ENCODE assay signal across 8 cellular contexts in genomic region chr15:90266485-90266884, GRCh38. TPM values are rescaled to one million over a fixed set of nuclear protein-coding genes. Genes with fewer than 3 reads are reported as not detected.
A peak's percentile ranks its signal among the peaks of the same experiment; 100 is the strongest.
DNase-seq lines count a peak whose midpoint lies in the region; ATAC-seq, FAIRE-seq and TF ChIP-seq lines count a peak whose summit lies in the region.

No MANE protein-coding gene starts in this region.

- no peaks in the 10 kb centered on the region for H3K27me3 ChIP-seq in CD4-positive, CD25-positive, alpha-beta regulatory T cell (ENCODE audit: control insufficient read depth, insufficient read depth, low read length)
- H3K27me3 ChIP-seq in right lobe of liver: no peaks in the 10 kb centered on the region
- no peaks in the 10 kb centered on the region for H3K27me3 ChIP-seq in suprapubic skin

- peaks cover 24% of the 10 kb centered on the region for H3K36me3 ChIP-seq in CD4-positive, CD25-positive, alpha-beta regulatory T cell (ENCODE audit: control insufficient read depth, insufficient read depth, low read length)
- H3K36me3 ChIP-seq in right lobe of liver (peaks cover 0 to 28% (median 9%) of the 10 kb centered on the region in 4 donors), suprapubic skin (peaks cover 19% of the 10 kb centered on the region)

- TF ChIP-seq CTCF in NB4 (IDR thresholded peaks at IDR 0.05; ENCODE audit: low read depth, low read length) (no peak), astrocyte of the spinal cord (IDR thresholded peaks at IDR 0.05; ENCODE audit: low read depth, low read length) (no peak), right lobe of liver (IDR thresholded peaks at IDR 0.05) (no peak), suprapubic skin (IDR thresholded peaks at IDR 0.05) (no peak)

- TF ChIP-seq POLR2A in NB4 (IDR thresholded peaks at IDR 0.05; ENCODE audit: extremely low read depth, insufficient read length) (no peak), right lobe of liver (IDR thresholded peaks at IDR 0.05) (no peak), suprapubic skin (IDR thresholded peaks at IDR 0.05) (no peak), GM12892 (IDR thresholded peaks at IDR 0.05; ENCODE audit: low read depth, low read length) (no peak)

- no peaks in the 10 kb centered on the region for H3K27me3 Mint-ChIP-seq in CD4-positive, CD25-positive, alpha-beta regulatory T cell

- H3K4me1 ChIP-seq in CD4-positive, CD25-positive, alpha-beta regulatory T cell (ENCODE audit: control insufficient read depth, insufficient read depth, low read length, poor library complexity, severe bottlenecking): peaks cover 67% of the 10 kb centered on the region
- H3K4me1 ChIP-seq in right lobe of liver (peaks cover 0 to 29% (median 15%) of the 10 kb centered on the region in 4 donors), suprapubic skin (peaks cover 58% of the 10 kb centered on the region)

- no peak for ATAC-seq in CD4-positive, CD25-positive, alpha-beta regulatory T cell (ENCODE audit: low read depth in 2 of 2)
- ATAC-seq in right lobe of liver: no peak

- peaks cover 25 to 73% (median 47%) of the 10 kb centered on the region in 4 donors for H3K4me1 Mint-ChIP-seq in CD4-positive, CD25-positive, alpha-beta regulatory T cell

- peak overlapping the region; percentile 96 to 99 (median 97) for H3K4me3 Mint-ChIP-seq in CD4-positive, CD25-positive, alpha-beta regulatory T cell

- peak overlapping the region; percentile 90 for H3K4me3 ChIP-seq in CD4-positive, CD25-positive, alpha-beta regulatory T cell (ENCODE audit: low read depth, low read length)
- H3K4me3 ChIP-seq in NB4 (ENCODE audit: low read depth, low read length) (peak overlapping the region; percentile 97), astrocyte of the spinal cord (ENCODE audit: low read depth, low read length) (peak overlapping the region; percentile 91), right lobe of liver (peak overlapping the region; percentile 70 to 98 (median 83)), suprapubic skin (peak overlapping the region; percentile 84)

- intact Hi-C loops in right lobe of liver (cut with DNase I): no loop called here

- in situ Hi-C loops in astrocyte of the spinal cord (cut with HindIII; ENCODE audit: low sequenced_read_pairs): no loop called here

- 18% methylated on average over 15 of the region's 15 CpGs for WGBS in right lobe of liver (ENCODE audit: insufficient coverage, low coverage, low lambda C conversion rate, missing lambda C conversion rate)
- 6% methylated on average over 15 of the region's 15 CpGs for WGBS in suprapubic skin

- H3K27ac Mint-ChIP-seq in CD4-positive, CD25-positive, alpha-beta regulatory T cell: peak overlapping the region; percentile 98 to 99 (median 99)

- peaks cover 31% of the 10 kb centered on the region for H3K36me3 Mint-ChIP-seq in CD4-positive, CD25-positive, alpha-beta regulatory T cell

- no peak for TF ChIP-seq EP300 in suprapubic skin (IDR thresholded peaks at IDR 0.05)

- peak in 2 of 3 donors; percentile 15 to 19 for DNase-seq in CD4-positive, CD25-positive, alpha-beta regulatory T cell
- DNase-seq in NB4 (ENCODE audit: low read depth) (peak; percentile 31), astrocyte of the spinal cord (ENCODE audit: low read depth, low spot score) (no peak), right lobe of liver (peak in 1 of 3 donors; percentile 28), suprapubic skin (ENCODE audit: low spot score in 2 of 2) (no peak), NK-92 (lab: John Stamatoyannopoulos, UW; ENCODE audit: unreplicated experiment) (no peak), GM12892 (ENCODE audit: insufficient read length) (no peak), amniotic stem cell (lab: John Stamatoyannopoulos, UW) (no peak)

- no peaks in the 10 kb centered on the region for H3K9me3 ChIP-seq in CD4-positive, CD25-positive, alpha-beta regulatory T cell (ENCODE audit: control insufficient read depth in 2 of 2, low read length in 2 of 2)
- no peaks in the 10 kb centered on the region for H3K9me3 ChIP-seq in right lobe of liver
- H3K9me3 ChIP-seq in suprapubic skin: no peaks in the 10 kb centered on the region

- no peak for FAIRE-seq in GM12892 (lab: Jason Lieb, UNC)

- no peaks in the 10 kb centered on the region for H3K9me3 Mint-ChIP-seq in CD4-positive, CD25-positive, alpha-beta regulatory T cell

- H3K27ac ChIP-seq in CD4-positive, CD25-positive, alpha-beta regulatory T cell (ENCODE audit: insufficient read depth, low read length, poor library complexity, severe bottlenecking): peak overlapping the region; percentile 98
- H3K27ac ChIP-seq in right lobe of liver (peak overlapping the region; percentile 82 to 95 (median 86)), suprapubic skin (peak overlapping the region; percentile 99)

RNA-seq across cellular contexts. Expression of gene NGRN, which starts 1.0 kb away (rescaled TPM):
- 46.6 TPM for total RNA-seq in CD4-positive, CD25-positive, alpha-beta regulatory T cell
- 10 to 100 TPM; 39.0 to 54.1 (median 47.2) TPM for polyA plus RNA-seq in CD4-positive, CD25-positive, alpha-beta regulatory T cell
- 10 to 100 TPM; 24.0 to 29.5 (median 26.4) TPM for total RNA-seq in right lobe of liver
- 10 to 100 TPM; 49.2 to 71.3 (median 61.4) TPM for total RNA-seq in suprapubic skin
- 14.8 TPM for polyA plus RNA-seq in GM12892 (2012; ENCODE audit: missing spikeins)

RNA-seq across cellular contexts. Expression of gene TTLL13, which starts 17.1 kb away (rescaled TPM):
- 0.25 TPM for total RNA-seq in CD4-positive, CD25-positive, alpha-beta regulatory T cell
- polyA plus RNA-seq in CD4-positive, CD25-positive, alpha-beta regulatory T cell: under 1 TPM in 3 of 4 donors, not detected in 1; 0.13 to 0.64 (median 0.18) TPM
- total RNA-seq in right lobe of liver (under 1 TPM in 2 of 6 experiments, not detected in 4; 0.13 to 0.46 TPM), suprapubic skin (under 1 TPM in 1 of 4 donors, not detected in 3; 0.21 TPM)
- 0.23 TPM for polyA plus RNA-seq in GM12892 (2012; ENCODE audit: missing spikeins)

RNA-seq across cellular contexts. Expression of gene GDPGP1, which starts 32.5 kb away (rescaled TPM):
- 3.3 TPM for total RNA-seq in CD4-positive, CD25-positive, alpha-beta regulatory T cell
- polyA plus RNA-seq in CD4-positive, CD25-positive, alpha-beta regulatory T cell: 1 to 10 TPM in 2 of 4 donors, under 1 TPM in 2; 0.84 to 1.6 (median 1.1) TPM
- 10 to 100 TPM in 2 of 6 experiments, 1 to 10 TPM in 4; 3.6 to 13.6 (median 7.3) TPM for total RNA-seq in right lobe of liver
- total RNA-seq in suprapubic skin: 1 to 10 TPM; 2.2 to 3.6 (median 2.9) TPM
- polyA plus RNA-seq in GM12892 (2012; ENCODE audit: missing spikeins): 3.2 TPM

RNA-seq across cellular contexts. Expression of gene CIB1, which starts 32.7 kb away (rescaled TPM):
- total RNA-seq in CD4-positive, CD25-positive, alpha-beta regulatory T cell: 148 TPM
- 100 to 1,000 TPM; 185 to 263 (median 222) TPM for polyA plus RNA-seq in CD4-positive, CD25-positive, alpha-beta regulatory T cell
- 10 to 100 TPM; 43.4 to 83.0 (median 51.0) TPM for total RNA-seq in right lobe of liver
- total RNA-seq in suprapubic skin: 10 to 100 TPM; 16.2 to 41.9 (median 29.7) TPM
- polyA plus RNA-seq in GM12892 (2012; ENCODE audit: missing spikeins): 82.3 TPM

Comparison
In these comparisons a context has a peak if more than half of its experiments do, and no peak if none do; other contexts are left out.
1. DNase-seq: peak in CD4-positive, CD25-positive, alpha-beta regulatory T cell (2 of 3) and NB4 (single experiment); none in astrocyte of the spinal cord (single experiment), suprapubic skin (0 of 2), NK-92 (single experiment), GM12892 (single experiment) and amniotic stem cell (single experiment).
2. Peak in every context shown above with its lines, with median percentiles within 50 percentile points of each other: H3K27ac ChIP-seq and H3K4me3 ChIP-seq.